Comparison of ENCODE assay signal across 9 cellular contexts in genomic region chr6:43516697-43517502, GRCh38.
A peak's percentile ranks its signal among the peaks of the same experiment; 100 is the strongest.
DNase-seq lines count a peak whose midpoint lies in the region; ATAC-seq and TF ChIP-seq lines count a peak whose summit lies in the region.
"Had no signal": no experiment of that assay in that cellular context is flagged by ENCODE, and none has a peak within 500 bp of the region (broad histone marks: within the 10 kb centered on the region; RNA-seq: fewer than 3 reads in every experiment).

A gene with protein sequence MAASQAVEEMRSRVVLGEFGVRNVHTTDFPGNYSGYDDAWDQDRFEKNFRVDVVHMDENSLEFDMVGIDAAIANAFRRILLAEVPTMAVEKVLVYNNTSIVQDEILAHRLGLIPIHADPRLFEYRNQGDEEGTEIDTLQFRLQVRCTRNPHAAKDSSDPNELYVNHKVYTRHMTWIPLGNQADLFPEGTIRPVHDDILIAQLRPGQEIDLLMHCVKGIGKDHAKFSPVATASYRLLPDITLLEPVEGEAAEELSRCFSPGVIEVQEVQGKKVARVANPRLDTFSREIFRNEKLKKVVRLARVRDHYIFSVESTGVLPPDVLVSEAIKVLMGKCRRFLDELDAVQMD (plus strand): TSS chr6:43517089. CDS start chr6:43517110, 21 bp downstream.
YIPF3 (minus strand) TSS chr6:43516926; CDS start chr6:43516807, 119 bp downstream.

- ATAC-seq in GM19025 (IDR thresholded peaks at IDR 0.05; ENCODE audit: low read depth, unreplicated experiment): peak; percentile 79
- peak; percentile 87 for ATAC-seq in HG03342 (IDR thresholded peaks at IDR 0.05; ENCODE audit: unreplicated experiment)
- peak; percentile 95 for ATAC-seq in central memory CD8-positive, alpha-beta T cell (replicated peaks; ENCODE audit: extremely low read depth, poor library complexity, severe bottlenecking)

- TF ChIP-seq CTCF in AG09319 (IDR thresholded peaks at IDR 0.05; ENCODE audit: low read depth, low read length): no peak

- peaks cover 26% of the 10 kb centered on the region for H3K36me3 Mint-ChIP-seq in central memory CD8-positive, alpha-beta T cell (ENCODE audit: insufficient read depth)

- H3K4me1 Mint-ChIP-seq in central memory CD8-positive, alpha-beta T cell: peaks cover 28% of the 10 kb centered on the region

- H3K4me3 Mint-ChIP-seq in central memory CD8-positive, alpha-beta T cell: no peak within 1 kb of the TSS
- H3K4me3 Mint-ChIP-seq: T-helper 1 cell treated with Interleukin-12 subunit alpha and Interleukin-12 subunit beta and Interleukin-4 antibody, amounts not matched to agents 30 μg/mL and 1 μg/mL, for 36 hours had no signal

- H3K27ac Mint-ChIP-seq in central memory CD8-positive, alpha-beta T cell (ENCODE audit: low read depth): no peak within 1 kb of the TSS

- no peaks in the 10 kb centered on the region for H3K9me3 Mint-ChIP-seq in central memory CD8-positive, alpha-beta T cell
- H3K9me3 Mint-ChIP-seq: T-helper 1 cell treated with Interleukin-12 subunit alpha and Interleukin-12 subunit beta and Interleukin-4 antibody, amounts not matched to agents 30 μg/mL and 1 μg/mL, for 36 hours had no signal

- DNase-seq in AG09319 (ENCODE audit: extremely low read depth, low read depth) (peak; percentile 94), NCI-H345 treated with DMSO at 0.1 percent for 48 hours (lab: John Stamatoyannopoulos, UW; ENCODE audit: unreplicated experiment) (peak; percentile 97), islet precursor cell (peak; percentile 98)
- peak; percentile 91 to 94 (median 92) for DNase-seq in activated CD4-positive, CD25-positive, alpha-beta regulatory T cell (lab: John Stamatoyannopoulos, UW)
- DNase-seq in central memory CD8-positive, alpha-beta T cell (ENCODE audit: low spot score in 2 of 2): peak; percentile 95
- peak; percentile 96 to 97 (median 97) for DNase-seq in stimulated activated CD4-positive, alpha-beta T cell treated with anti-CD3 and anti-CD28 coated beads, Interleukin-12 subunit alpha, Interleukin-12 subunit beta, amount 100 ng/mL, for 48 hours (ENCODE audit: low read depth in 2 of 3, low spot score in 1 of 3)

- no peaks in the 10 kb centered on the region for H3K27me3 Mint-ChIP-seq in central memory CD8-positive, alpha-beta T cell

Comparison
In these comparisons a context has a peak if more than half of its experiments do, and no peak if none do; other contexts are left out.
1. Peak in every context shown above with its lines: DNase-seq and ATAC-seq.